ENCODE assay signal across 15 cellular contexts in the genomic region with DNA sequence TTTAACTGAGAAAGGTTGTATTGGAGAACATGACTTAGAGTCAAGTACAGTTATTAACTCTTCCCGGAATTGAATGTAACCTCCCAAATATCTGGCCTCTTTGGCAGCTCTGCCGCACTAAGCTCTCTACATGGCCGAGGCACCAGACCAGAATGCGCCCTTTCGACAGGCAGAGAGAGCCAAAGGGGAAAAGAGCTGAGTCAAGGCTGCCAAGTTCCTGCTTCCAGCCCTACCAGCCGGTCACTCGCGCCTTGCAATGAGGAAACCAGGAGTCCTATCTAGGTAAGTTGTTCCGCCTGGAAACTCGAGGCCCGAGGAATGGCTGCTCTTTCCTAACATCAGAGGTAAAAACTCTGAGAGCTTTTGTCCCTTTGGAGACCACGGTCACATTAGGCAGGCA.
DNase-seq lines count a peak whose midpoint lies in the region; TF ChIP-seq lines count a peak whose summit lies in the region.
"Had no signal": no experiment of that assay in that cellular context is flagged by ENCODE, and none has a peak within 500 bp of the region (broad histone marks: within the 10 kb centered on the region; RNA-seq: fewer than 3 reads in every experiment).

No MANE protein-coding gene starts in this region.

- no peaks in the 10 kb centered on the region for H3K9me2 ChIP-seq in Karpas-422 (replicated peaks; ENCODE audit: insufficient read depth, low read length)

- H3K9me3 ChIP-seq in Karpas-422 (ENCODE audit: low read length) (no peaks in the 10 kb centered on the region), neural progenitor cell (ENCODE audit: low read depth) (no peaks in the 10 kb centered on the region)
- H3K9me3 ChIP-seq: HAP-1 had no signal

- no peak for DNase-seq in Karpas-422
- peak in 1 of 10 donors; percentile 36 for DNase-seq in dorsolateral prefrontal cortex
- DNase-seq in medulla oblongata (ENCODE audit: extremely low spot score) = peak; percentile 63
- DNase-seq in substantia nigra (lab: John Stamatoyannopoulos, UW) = peak in 21 of 49 donors; percentile 9 to 54 (median 21)
- no peak for DNase-seq in NCI-H2171 treated with DMSO at 0.1 percent for 48 hours (lab: John Stamatoyannopoulos, UW)
- DNase-seq in HPDE6-E6E7 (ENCODE audit: extremely low spot score) = no peak
- no peak for DNase-seq in Calu3
- DNase-seq in neural progenitor cell (ENCODE audit: low spot score) = no peak
- DNase-seq: ACHN; CD4-positive, alpha-beta T cell; DMS79 treated with DMSO at 0.1 percent for 48 hours; EL; GOT3 had no signal

- H3K27ac Mint-ChIP-seq in Calu3 (ENCODE audit: unreplicated experiment) (no peak overlapping the region), neural progenitor cell (no peak overlapping the region)
- H3K27ac Mint-ChIP-seq: B cell; CD4-positive, alpha-beta T cell had no signal

- H4K20me1 ChIP-seq in Karpas-422 (ENCODE audit: insufficient read depth, low read depth, low read length) (no peaks in the 10 kb centered on the region), neural progenitor cell (ENCODE audit: low read depth) (no peaks in the 10 kb centered on the region)

- H3K4me2 ChIP-seq in Karpas-422 (ENCODE audit: low read depth, low read length, poor library complexity, severe bottlenecking) (peak overlapping the region; percentile 71), neural progenitor cell (no peak overlapping the region)

- BruUV-seq in Calu3 (replicated peaks; lab: Mats Ljungman, UMichigan) = no TSS peak

- peaks cover 7% of the 10 kb centered on the region for H3F3A ChIP-seq in neural progenitor cell (ENCODE audit: low read depth)

- TF ChIP-seq CTCF in dorsolateral prefrontal cortex (IDR thresholded peaks at IDR 0.05 in 54 of 56, conservative IDR thresholded peaks at IDR 0.05 in 2 of 56; ENCODE audit: low read depth in 1 of 56, partially characterized antibody in 56 of 56) (peak in 1 of 56 donors; percentile 13), Calu3 (IDR thresholded peaks at IDR 0.05; ENCODE audit: unreplicated experiment) (no peak), neural progenitor cell (IDR thresholded peaks at IDR 0.05) (no peak)

- no peaks in the 10 kb centered on the region for H3K4me1 Mint-ChIP-seq in Calu3 (ENCODE audit: low read depth, unreplicated experiment)
- H3K4me1 Mint-ChIP-seq in neural progenitor cell = peaks cover 17% of the 10 kb centered on the region
- H3K4me1 Mint-ChIP-seq: B cell had no signal

- H3K79me2 ChIP-seq in Karpas-422 (ENCODE audit: low read length) (no peaks in the 10 kb centered on the region), neural progenitor cell (ENCODE audit: low read depth) (no peaks in the 10 kb centered on the region)

- H3K4me3 Mint-ChIP-seq in Calu3 (ENCODE audit: low read depth, unreplicated experiment) (no peak overlapping the region), neural progenitor cell (no peak overlapping the region)
- H3K4me3 Mint-ChIP-seq: B cell; CD4-positive, alpha-beta T cell had no signal

- peak overlapping the region; percentile 8; the same call in 1 of the 2 replicates for H3K4me3 ChIP-seq in Karpas-422 (ENCODE audit: low read length)
- H3K4me3 ChIP-seq in dorsolateral prefrontal cortex = peak overlapping the region in 5 of 59 donors; percentile 1 to 34 (median 11)
- H3K4me3 ChIP-seq in neural progenitor cell = no peak overlapping the region
- H3K4me3 ChIP-seq: HAP-1 had no signal

- CTCF ChIA-PET in Calu3 (lab: Charles Lee) = no interaction called here

- H3K9ac ChIP-seq in Karpas-422 (ENCODE audit: low read length) (peak overlapping the region; percentile 67), neural progenitor cell (no peak overlapping the region)

- peaks cover 94% of the 10 kb centered on the region for H3K4me1 ChIP-seq in Karpas-422 (ENCODE audit: low read length)
- H3K4me1 ChIP-seq in neural progenitor cell = peaks cover 37% of the 10 kb centered on the region

- H3K36me3 Mint-ChIP-seq in Calu3 (ENCODE audit: insufficient read depth, unreplicated experiment) (no peaks in the 10 kb centered on the region), neural progenitor cell (no peaks in the 10 kb centered on the region)

- no peaks in the 10 kb centered on the region for H3K27me3 ChIP-seq in Karpas-422 (ENCODE audit: low read length)
- H3K27me3 ChIP-seq in dorsolateral prefrontal cortex = peaks cover 0 to 4% (median 0%) of the 10 kb centered on the region in 45 donors
- no peaks in the 10 kb centered on the region for H3K27me3 ChIP-seq in neural progenitor cell

- H3K27ac ChIP-seq in Karpas-422 (ENCODE audit: low read length) = peak overlapping the region; percentile 99
- H3K27ac ChIP-seq in dorsolateral prefrontal cortex = peak overlapping the region in 50 of 59 donors; percentile 4 to 88 (median 67)
- peak overlapping the region; percentile 21 for H3K27ac ChIP-seq in substantia nigra (ENCODE audit: low read depth, low read length, poor library complexity, severe bottlenecking)
- H3K27ac ChIP-seq in neural progenitor cell = no peak overlapping the region

- H3K36me3 ChIP-seq in Karpas-422 (ENCODE audit: insufficient read depth, low read length) (no peaks in the 10 kb centered on the region), neural progenitor cell (no peaks in the 10 kb centered on the region)
- H3K36me3 ChIP-seq: HAP-1 had no signal

- H3K27me3 Mint-ChIP-seq in Calu3 (ENCODE audit: unreplicated experiment) (no peaks in the 10 kb centered on the region), neural progenitor cell (ENCODE audit: insufficient read depth, low read depth) (peaks cover 6% of the 10 kb centered on the region)

- no peaks in the 10 kb centered on the region for H3K9me3 Mint-ChIP-seq in Calu3 (ENCODE audit: low read depth, unreplicated experiment)
- H3K9me3 Mint-ChIP-seq in neural progenitor cell = no peaks in the 10 kb centered on the region
- H3K9me3 Mint-ChIP-seq: CD4-positive, alpha-beta T cell had no signal

- H2AFZ ChIP-seq in Karpas-422 (ENCODE audit: low read length) (no peak overlapping the region; the same call in 1 of the 2 replicates), neural progenitor cell (replicated peaks) (no peak overlapping the region)

- intact Hi-C loops in dorsolateral prefrontal cortex (cut with DNase I) = loop anchor here in 1 of 2 donors (10.0 kb wide), 1 partner anchor 66 kb away; no protein-coding TSS in a partner anchor
- intact Hi-C loops in Calu3 (cut with micrococcal nuclease; ENCODE audit: unreplicated experiment) = no loop called here
